In the genomic region with DNA sequence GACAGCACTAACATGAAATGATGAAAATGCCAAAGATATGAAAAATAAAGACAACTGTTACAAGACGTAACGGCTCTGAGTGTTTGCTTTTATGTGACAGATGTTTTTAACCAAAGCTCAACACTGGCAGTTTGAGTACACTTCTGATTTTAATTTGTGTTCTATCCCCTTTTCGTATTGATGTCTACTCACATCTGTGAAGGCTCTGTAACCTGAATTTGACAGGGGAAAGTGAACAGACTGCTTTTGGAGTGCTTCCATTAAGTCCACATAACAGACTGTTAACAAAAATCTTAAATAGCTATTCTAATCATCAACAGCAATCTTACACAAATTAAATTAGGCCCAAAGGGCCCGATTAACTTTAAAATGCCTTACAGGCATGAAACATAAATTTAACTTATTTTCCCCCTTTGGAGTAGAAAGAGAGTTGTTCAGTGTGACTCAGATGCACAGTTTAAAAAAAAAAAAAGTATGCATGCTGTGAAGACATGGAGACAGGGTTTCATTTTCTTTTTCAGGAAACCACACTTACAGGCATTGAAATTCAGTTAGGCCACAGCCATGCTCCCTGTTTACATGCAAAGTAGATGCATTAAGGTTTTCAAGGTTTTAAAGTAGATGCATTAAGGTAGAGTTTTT, we compare ENCODE assay signal across 9 cellular contexts. TPM values are rescaled to one million over a fixed set of nuclear protein-coding genes. Genes with fewer than 3 reads are reported as not detected.
DNase-seq lines count a peak whose midpoint lies in the region; ATAC-seq, FAIRE-seq and TF ChIP-seq lines count a peak whose summit lies in the region.
"Had no signal": no experiment of that assay in that cellular context is flagged by ENCODE, and none has a peak within 500 bp of the region (broad histone marks: within the 10 kb centered on the region; RNA-seq: fewer than 3 reads in every experiment).

No MANE protein-coding gene starts in this region.

- no peaks in the 10 kb centered on the region for H3K9me3 ChIP-seq in transverse colon
- no peaks in the 10 kb centered on the region for H3K9me3 ChIP-seq in body of pancreas

- no peak for TF ChIP-seq CTCF in transverse colon (IDR thresholded peaks at IDR 0.05)
- TF ChIP-seq CTCF in body of pancreas (IDR thresholded peaks at IDR 0.05): no peak

- intact Hi-C loops in transverse colon (cut with DNase I; ENCODE audit: low total_unique reads): no loop called here
- intact Hi-C loops in body of pancreas (cut with DNase I): no loop called here

- H3K27ac ChIP-seq in transverse colon (peak overlapping the region; percentile 31 to 59 (median 45)), body of pancreas (no peak overlapping the region)

- no peak for FAIRE-seq in HTR-8/SVneo (lab: Jason Lieb, UNC)
- FAIRE-seq: A204.1 had no signal

- H3K4me1 ChIP-seq in transverse colon (peaks cover 0 to 3% (median 0%) of the 10 kb centered on the region in 4 donors), body of pancreas (no peaks in the 10 kb centered on the region)

- TF ChIP-seq POLR2A in transverse colon (IDR thresholded peaks at IDR 0.05) (no peak), body of pancreas (IDR thresholded peaks at IDR 0.05) (no peak)

- no peak for TF ChIP-seq EP300 in transverse colon (IDR thresholded peaks at IDR 0.05; ENCODE audit: low read depth)

- peak; percentile 83 for ATAC-seq in HG02759 (IDR thresholded peaks at IDR 0.05; ENCODE audit: unreplicated experiment)
- no peak for ATAC-seq in body of pancreas

- H3K36me3 ChIP-seq in transverse colon (no peaks in the 10 kb centered on the region), body of pancreas (replicated peaks in 1 of 2; ENCODE audit: insufficient read depth in 1 of 2, low read depth in 2 of 2) (no peaks in the 10 kb centered on the region)

- in situ Hi-C loops in transverse colon (cut with MboI; ENCODE audit: low pct_ligation_motif_present in 1 of 4, low pct_unique_long_range_greater_than_20kb in 1 of 4, low sequenced_read_pairs in 3 of 4): no loop called here

- H3K4me3 ChIP-seq in transverse colon: no peak overlapping the region
- no peak overlapping the region for H3K4me3 ChIP-seq in body of pancreas

- H3K27me3 ChIP-seq in transverse colon: no peaks in the 10 kb centered on the region
- no peaks in the 10 kb centered on the region for H3K27me3 ChIP-seq in body of pancreas

- WGBS in transverse colon (ENCODE audit: low coverage in 1 of 2), 2 donors: 50 to 56% methylated on average over 4 of the region's 4 CpGs
- WGBS in body of pancreas, 2 donors: 49 to 58% methylated on average over 4 of the region's 4 CpGs

- DNase-seq in NCI-H1694 treated with DMSO at 0.1 percent for 48 hours (lab: John Stamatoyannopoulos, UW) (peak; percentile 47), NCI-H1694 (lab: John Stamatoyannopoulos, UW) (no peak), NCI-H2107 treated with DMSO at 0.1 percent for 48 hours (lab: John Stamatoyannopoulos, UW; ENCODE audit: unreplicated experiment) (peak; percentile 44), dedifferentiated amniotic fluid mesenchymal stem cell (ENCODE audit: extremely low spot score) (peak; percentile 16), transverse colon (no peak), body of pancreas (no peak), HTR-8/SVneo (ENCODE audit: insufficient read length, low spot score) (no peak)

RNA-seq across cellular contexts. Expression of a gene that starts 16.3 kb away (rescaled TPM):
- 10 to 100 TPM; 13.8 to 37.5 (median 19.0) TPM for total RNA-seq in transverse colon
- 10 to 100 TPM; 17.1 to 34.2 TPM for total RNA-seq in body of pancreas

RNA-seq across cellular contexts. Expression of a gene that starts 49.8 kb away (rescaled TPM):
- total RNA-seq in transverse colon (under 1 TPM in 1 of 4 donors, not detected in 3; 0.16 TPM), body of pancreas (not detected)

Comparison
In these comparisons a context has a peak if more than half of its experiments do, and no peak if none do; other contexts are left out.
1. DNase-seq: peak in NCI-H1694 treated with DMSO at 0.1 percent for 48 hours (single experiment), NCI-H2107 treated with DMSO at 0.1 percent for 48 hours (single experiment) and dedifferentiated amniotic fluid mesenchymal stem cell (single experiment); none in NCI-H1694 (single experiment), transverse colon (single experiment), body of pancreas (0 of 4) and HTR-8/SVneo (single experiment).
2. H3K27ac ChIP-seq: peak in transverse colon (4 of 4); none in body of pancreas (0 of 4).